23 cellular contexts compared by ENCODE assay signal in genomic region chr17:67868176-67868575, GRCh38.
"Had no signal": no experiment of that assay in that cellular context is flagged by ENCODE, and none has a peak within 500 bp of the region (broad histone marks: within the 10 kb centered on the region; RNA-seq: fewer than 3 reads in every experiment).

No MANE protein-coding gene starts in this region.

- H3K27me3 Mint-ChIP-seq: activated B cell treated with CpG ODN at 0.5 μM for 24 hours; activated CD4-positive, alpha-beta T cell treated with anti-CD3 and anti-CD28 coated beads, Interleukin-2, amount 10 ng/mL, durations not matched to agents 24 days and 14 days; activated naive CD4-positive, alpha-beta T cell treated with anti-CD3 and anti-CD28 coated beads, Interleukin-2, amount 10 ng/mL, durations not matched to agents 7 days and 5 days; activated T-helper 17 cell treated with anti-CD3 and anti-CD28 coated beads, Interleukin-2, amount 50 U/mL, for 72 hours; brain; central memory CD8-positive, alpha-beta T cell had no signal

- DNase-seq: activated B cell treated with CpG ODN at 0.5 μM for 24 hours; activated CD4-positive, alpha-beta T cell treated with anti-CD3 and anti-CD28 coated beads for 1 hour; activated CD4-positive, alpha-beta T cell treated with anti-CD3 and anti-CD28 coated beads, Interleukin-2, amount 10 ng/mL, durations not matched to agents 24 days and 14 days; activated CD4-positive, alpha-beta T cell treated with anti-CD3 and anti-CD28 coated beads, Interleukin-2, amount 50 U/mL, for 48 hours; activated CD8-positive, alpha-beta memory T cell treated with anti-CD3 and anti-CD28 coated beads, Interleukin-2, amount 50 U/mL, for 4 hours; activated gamma-delta T cell treated with Interleukin-2 at 50 U/mL for 16 hours; activated naive CD4-positive, alpha-beta T cell treated with anti-CD3 and anti-CD28 coated beads, Interleukin-2, amount 10 ng/mL, durations not matched to agents 7 days and 5 days; activated T-cell treated with anti-CD3 and anti-CD28 coated beads, Interleukin-2, amount 50 U/mL, for 4 hours; amygdala; MG63; NCI-H1105; NCI-H1436; NCI-H1694 treated with DMSO at 0.1 percent for 48 hours; NCI-H2029 treated with DMSO at 0.1 percent for 48 hours; NCI-H510A treated with DMSO at 0.1 percent for 48 hours; NCI-H69; Peyer's patch; Right ventricle myocardium superior; SJCRH30; T1000 had no signal

- H3K9me3 Mint-ChIP-seq: activated B cell treated with CpG ODN at 0.5 μM for 24 hours; activated CD4-positive, alpha-beta T cell treated with anti-CD3 and anti-CD28 coated beads, Interleukin-2, amount 10 ng/mL, durations not matched to agents 24 days and 14 days; activated naive CD4-positive, alpha-beta T cell treated with anti-CD3 and anti-CD28 coated beads, Interleukin-2, amount 10 ng/mL, durations not matched to agents 7 days and 5 days; activated T-cell treated with anti-CD3 and anti-CD28 coated beads, Interleukin-2, amount 50 U/mL, for 4 hours; activated T-helper 17 cell treated with anti-CD3 and anti-CD28 coated beads, Interleukin-2, amount 50 U/mL, for 72 hours; brain; central memory CD8-positive, alpha-beta T cell had no signal

- H3K27ac Mint-ChIP-seq: activated B cell treated with CpG ODN at 0.5 μM for 24 hours; activated naive CD4-positive, alpha-beta T cell treated with anti-CD3 and anti-CD28 coated beads, Interleukin-2, amount 10 ng/mL, durations not matched to agents 7 days and 5 days had no signal

- H3K4me3 Mint-ChIP-seq: activated B cell treated with CpG ODN at 0.5 μM for 24 hours; activated naive CD4-positive, alpha-beta T cell treated with anti-CD3 and anti-CD28 coated beads, Interleukin-2, amount 10 ng/mL, durations not matched to agents 7 days and 5 days; activated T-cell treated with anti-CD3 and anti-CD28 coated beads, Interleukin-2, amount 50 U/mL, for 4 hours; activated T-helper 17 cell treated with anti-CD3 and anti-CD28 coated beads, Interleukin-2, amount 50 U/mL, for 72 hours; brain; central memory CD8-positive, alpha-beta T cell had no signal
